ENCODE assay signal across 9 cellular contexts in genomic region chr22:42978453-42979103, GRCh38. TPM values are rescaled to one million over a fixed set of nuclear protein-coding genes. Genes with fewer than 3 reads are reported as not detected.
DNase-seq lines count a peak whose midpoint lies in the region; ATAC-seq and TF ChIP-seq lines count a peak whose summit lies in the region.
"Had no signal": no experiment of that assay in that cellular context is flagged by ENCODE, and none has a peak within 500 bp of the region (broad histone marks: within the 10 kb centered on the region; RNA-seq: fewer than 3 reads in every experiment).

No MANE protein-coding gene starts in this region.

- H3K79me2 ChIP-seq in fibroblast of lung (ENCODE audit: control insufficient read depth, insufficient read depth, low read length), result peaks cover 31% of the 10 kb centered on the region

- H3K9me3 ChIP-seq in fibroblast of lung (ENCODE audit: control insufficient read depth, insufficient read depth, low read depth, low read length), result no peaks in the 10 kb centered on the region
- no peaks in the 10 kb centered on the region for H3K9me3 ChIP-seq in neutrophil

- H2AFZ ChIP-seq in fibroblast of lung (ENCODE audit: low read length), result no peak overlapping the region

- no peak overlapping the region for H3K4me3 ChIP-seq in fibroblast of lung (replicated peaks in 1 of 4; ENCODE audit: control extremely low read depth in 1 of 4, insufficient read depth in 1 of 4, low read depth in 3 of 4, low read length in 4 of 4)
- no peak overlapping the region for H3K4me3 ChIP-seq in neutrophil (ENCODE audit: low read depth in 1 of 2, low read length in 1 of 2)

- H3K36me3 ChIP-seq in fibroblast of lung (ENCODE audit: control insufficient read depth, insufficient read depth, low read length) (no peaks in the 10 kb centered on the region), neutrophil (no peaks in the 10 kb centered on the region)

- H3K4me2 ChIP-seq in fibroblast of lung (ENCODE audit: extremely low read depth, insufficient read depth, low read length), result peak overlapping the region; percentile 19

- H3K27me3 ChIP-seq in fibroblast of lung (ENCODE audit: control insufficient read depth, insufficient read depth, low read length), result no peaks in the 10 kb centered on the region
- H3K27me3 ChIP-seq in neutrophil, result no peaks in the 10 kb centered on the region

- ATAC-seq in GM18909 (IDR thresholded peaks at IDR 0.05; ENCODE audit: poor library complexity, unreplicated experiment), result no peak

- H3K4me1 ChIP-seq in fibroblast of lung (ENCODE audit: control insufficient read depth, extremely low read depth, insufficient read depth, low read length) (peaks cover 11% of the 10 kb centered on the region), neutrophil (ENCODE audit: control insufficient read depth in 1 of 2, insufficient read depth in 1 of 2, low read depth in 1 of 2, low read length in 1 of 2) (peaks cover 52 to 55% of the 10 kb centered on the region in 2 experiments)

- TF ChIP-seq CTCF in fibroblast of lung (conservative IDR thresholded peaks at IDR 0.05 in 1 of 2, IDR thresholded peaks at IDR 0.05 in 1 of 2; ENCODE audit: low read depth in 1 of 2, low read length in 2 of 2) (no peak), neutrophil (IDR thresholded peaks at IDR 0.05) (no peak), GM20000 (IDR thresholded peaks at IDR 0.05; ENCODE audit: extremely low read depth, missing control alignments) (no peak)

- DNase-seq in AG08395 (ENCODE audit: low spot score) (peak; percentile 59), NCI-H226 (peak; percentile 87), fibroblast of lung (ENCODE audit: low read depth in 2 of 2) (peak in 1 of 2 donors; percentile 81), SW480 (ENCODE audit: low spot score) (no peak), GM20000 (ENCODE audit: low spot score) (no peak)
- DNase-seq in stimulated activated CD8-positive, alpha-beta memory T cell treated with anti-CD3 and anti-CD28 coated beads, Interleukin-4, amount 100 ng/mL, for 48 hours, result no peak
- DNase-seq: NCI-H524 treated with DMSO at 0.1 percent for 48 hours had no signal

- H3K27ac ChIP-seq in fibroblast of lung (ENCODE audit: insufficient read depth, low read length), result peak overlapping the region; percentile 13
- H3K27ac ChIP-seq in neutrophil, result peak overlapping the region; percentile 84

- H3K9ac ChIP-seq in fibroblast of lung (ENCODE audit: insufficient read depth, low read length), result no peak overlapping the region

- no peaks in the 10 kb centered on the region for H4K20me1 ChIP-seq in fibroblast of lung (ENCODE audit: control insufficient read depth, extremely low read depth, insufficient read depth, low read length)

RNA-seq across cellular contexts. Expression of gene PACSIN2, which starts 36.4 kb away (rescaled TPM):
- total RNA-seq in fibroblast of lung, result 25.4 and 30.1 TPM in 2 replicates
- 41.4 and 55.3 TPM in 2 replicates for polyA plus RNA-seq in fibroblast of lung
- 28.6 and 40.8 TPM in 2 replicates for polyA plus RNA-seq in fibroblast of lung (2012)
- 18.3 and 26.8 TPM in 2 replicates for polyA minus RNA-seq in fibroblast of lung (ENCODE audit: low replicate concordance)

Comparison
In these comparisons a context has a peak if more than half of its experiments do, and no peak if none do; other contexts are left out.
1. DNase-seq: peak in AG08395 (single experiment) and NCI-H226 (single experiment); none in stimulated activated CD8-positive, alpha-beta memory T cell treated with anti-CD3 and anti-CD28 coated beads, Interleukin-4, amount 100 ng/mL, for 48 hours (single experiment), SW480 (single experiment) and GM20000 (single experiment).